14 cellular contexts compared by ENCODE assay signal in the genomic region with DNA sequence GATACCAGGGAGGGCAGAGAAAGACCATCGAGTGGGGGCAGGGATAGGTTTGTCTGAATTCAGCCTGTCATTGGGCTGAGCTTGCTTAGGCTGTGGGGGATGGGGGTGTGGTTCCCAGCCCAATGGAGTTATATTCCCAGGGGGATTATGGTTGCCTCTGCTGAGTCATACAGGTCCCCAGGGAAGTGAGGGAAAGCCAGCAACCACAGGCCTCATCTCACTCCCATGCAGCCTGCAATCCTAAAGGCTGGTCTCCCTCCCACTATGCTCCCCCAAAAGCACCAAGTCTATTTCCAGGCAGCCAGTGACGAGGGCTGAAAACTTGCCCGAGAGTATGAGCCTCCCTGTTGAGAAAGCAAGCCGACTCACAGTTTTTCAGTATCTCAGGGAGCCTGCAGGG. TPM values are rescaled to one million over a fixed set of nuclear protein-coding genes. Genes with fewer than 3 reads are reported as not detected.
DNase-seq lines count a peak whose midpoint lies in the region; ATAC-seq, FAIRE-seq and TF ChIP-seq lines count a peak whose summit lies in the region.
"Had no signal": no experiment of that assay in that cellular context is flagged by ENCODE, and none has a peak within 500 bp of the region (broad histone marks: within the 10 kb centered on the region; RNA-seq: fewer than 3 reads in every experiment).

No MANE protein-coding gene starts in this region.

- H3K18ac ChIP-seq in neuronal stem cell (ENCODE audit: low read length): peak overlapping the region; percentile 7

- H2BK120ac ChIP-seq in neuronal stem cell (ENCODE audit: low read depth, low read length): no peak overlapping the region

- POLR2A ChIA-PET in K562 (lab: Yijun Ruan, JAX): no interaction called here
- POLR2A ChIA-PET in CD4-positive, alpha-beta T cell (lab: Charles Lee): no interaction called here

- H3K4me1 ChIP-seq in K562 (replicated peaks in 1 of 2; ENCODE audit: control insufficient read depth in 2 of 2, insufficient read depth in 2 of 2, low read length in 2 of 2): no peaks in the 10 kb centered on the region
- peaks cover 0 to 5% of the 10 kb centered on the region in 2 donors for H3K4me1 ChIP-seq in neuronal stem cell (ENCODE audit: control insufficient read depth in 2 of 2, insufficient read depth in 1 of 2, low read depth in 1 of 2, low read length in 2 of 2)
- H3K4me1 ChIP-seq in thyroid gland: no peaks in the 10 kb centered on the region

- no peaks in the 10 kb centered on the region for H3K9me1 ChIP-seq in K562 (ENCODE audit: control insufficient read depth, insufficient read depth, low read length)

- H3K9ac ChIP-seq in K562 (ENCODE audit: insufficient read depth in 1 of 2, low read depth in 2 of 2, low read length in 2 of 2) (no peak overlapping the region), neuronal stem cell (ENCODE audit: low read depth, low read length, poor library complexity) (no peak overlapping the region)

- H3K9me3 ChIP-seq in MG63 (no peaks in the 10 kb centered on the region), K562 (replicated peaks; ENCODE audit: control insufficient read depth, insufficient read depth, low read depth, low read length) (no peaks in the 10 kb centered on the region), neuronal stem cell (replicated peaks in 1 of 2; ENCODE audit: control insufficient read depth in 2 of 2, insufficient read depth in 1 of 2, low read depth in 1 of 2, low read length in 2 of 2) (no peaks in the 10 kb centered on the region), thyroid gland (no peaks in the 10 kb centered on the region)
- H3K9me3 ChIP-seq in CD4-positive, alpha-beta T cell (ENCODE audit: control insufficient read depth, low read length): no peaks in the 10 kb centered on the region

- no peak for TF ChIP-seq EP300 in K562 (IDR thresholded peaks at IDR 0.05; ENCODE audit: low read length)

- TF ChIP-seq RAD21 in K562 (CRISPR knock-in tag; conservative IDR thresholded peaks at IDR 0.05 in 1 of 2, IDR thresholded peaks at IDR 0.05 in 1 of 2): no peak

- H3K9me3 Mint-ChIP-seq in CD4-positive, alpha-beta T cell: no peaks in the 10 kb centered on the region

- CTCF ChIA-PET in K562 (lab: Yijun Ruan, JAX; ENCODE audit: low intra/inter-chr PET ratio): no interaction called here
- CTCF ChIA-PET in CD4-positive, alpha-beta T cell (lab: Charles Lee): no interaction called here

- H3K36me3 ChIP-seq in MG63 (no peaks in the 10 kb centered on the region), K562 (ENCODE audit: control insufficient read depth, insufficient read depth, low read length) (no peaks in the 10 kb centered on the region), neuronal stem cell (replicated peaks in 1 of 2; ENCODE audit: control insufficient read depth in 2 of 2, insufficient read depth in 2 of 2, low read length in 2 of 2) (no peaks in the 10 kb centered on the region), thyroid gland (no peaks in the 10 kb centered on the region)

- H3K27ac ChIP-seq in K562 (ENCODE audit: extremely low read depth, low read depth, low read length): no peak overlapping the region
- H3K27ac ChIP-seq in neuronal stem cell (replicated peaks; ENCODE audit: low read length): peak overlapping the region; percentile 49
- no peak overlapping the region for H3K27ac ChIP-seq in CD4-positive, alpha-beta T cell (ENCODE audit: low read depth, low read length)
- H3K27ac ChIP-seq in thyroid gland: no peak overlapping the region
- H3K27ac ChIP-seq: dorsolateral prefrontal cortex had no signal

- no peak overlapping the region for H3K4ac ChIP-seq in neuronal stem cell (ENCODE audit: low read length)

- 0 out of 2 replicates have a peak overlapping the region, but pooled peaks have one; percentile 55 for H2AFZ ChIP-seq in K562 (ENCODE audit: low read depth, low read length)
- no peak overlapping the region for H2AFZ ChIP-seq in neuronal stem cell (ENCODE audit: low read length)

- DNase-seq in GM04504 (ENCODE audit: low read depth) (peak; percentile 32), MG63 (peak; percentile 32), K562 (ENCODE audit: extremely low read depth in 1 of 4, low spot score in 3 of 4) (no peak), neuronal stem cell (ENCODE audit: low spot score) (peak; percentile 14), posterior vena cava (ENCODE audit: low spot score) (no peak), thyroid gland (no peak), cerebellar nuclear complex (lab: John Stamatoyannopoulos, UW) (no peak)
- DNase-seq in CD4-positive, alpha-beta T cell: no peak
- DNase-seq: dorsolateral prefrontal cortex; NCI-H2029; stimulated activated CD8-positive, alpha-beta memory T cell treated with anti-CD3 and anti-CD28 coated beads, Interleukin-4, amount 100 ng/mL, for 48 hours; T-helper 17 cell had no signal

- H3K36me3 Mint-ChIP-seq in CD4-positive, alpha-beta T cell (ENCODE audit: low read depth): no peaks in the 10 kb centered on the region

- no peaks in the 10 kb centered on the region for H3K27me3 Mint-ChIP-seq in CD4-positive, alpha-beta T cell
- H3K27me3 Mint-ChIP-seq: T-helper 17 cell had no signal

- no peak for ATAC-seq in K562
- ATAC-seq in CD4-positive, alpha-beta T cell (ENCODE audit: poor library complexity): no peak
- ATAC-seq: T-helper 17 cell had no signal

- no peak overlapping the region for H3K4me3 Mint-ChIP-seq in CD4-positive, alpha-beta T cell
- H3K4me3 Mint-ChIP-seq: T-helper 17 cell had no signal

- no peak overlapping the region for H3K4me3 ChIP-seq in MG63
- no peak overlapping the region for H3K4me3 ChIP-seq in K562
- H3K4me3 ChIP-seq in neuronal stem cell (ENCODE audit: low read length in 2 of 2): no peak overlapping the region
- no peak overlapping the region for H3K4me3 ChIP-seq in thyroid gland (replicated peaks in 1 of 3)
- H3K4me3 ChIP-seq: dorsolateral prefrontal cortex had no signal

- intact Hi-C loops in K562 (cut with micrococcal nuclease): no loop called here
- intact Hi-C loops in posterior vena cava (cut with DNase I): no loop called here
- intact Hi-C loops in CD4-positive, alpha-beta T cell (cut with DNase I, micrococcal nuclease): no loop called here
- intact Hi-C loops in thyroid gland (cut with DNase I): no loop called here

- no peak overlapping the region for H4K8ac ChIP-seq in neuronal stem cell (ENCODE audit: low read depth, low read length)

- no peak overlapping the region for H3K4me2 ChIP-seq in K562 (ENCODE audit: insufficient read depth, low read length)
- H3K4me2 ChIP-seq in neuronal stem cell (ENCODE audit: insufficient read depth, low read length, poor library complexity, severe bottlenecking): no peak overlapping the region

- no peaks in the 10 kb centered on the region for H3K4me1 Mint-ChIP-seq in CD4-positive, alpha-beta T cell (ENCODE audit: low read depth)
- H3K4me1 Mint-ChIP-seq: T-helper 17 cell had no signal

- in situ Hi-C loops in K562 (cut with MboI): no loop called here

- H3K79me2 ChIP-seq in K562 (ENCODE audit: control insufficient read depth, insufficient read depth, low read length): no peaks in the 10 kb centered on the region

- H2BK12ac ChIP-seq in neuronal stem cell (ENCODE audit: low read length): no peak overlapping the region

- no peaks in the 10 kb centered on the region for H3K79me1 ChIP-seq in neuronal stem cell (ENCODE audit: low read depth, low read length)

- H2AK5ac ChIP-seq in neuronal stem cell (ENCODE audit: low read depth, low read length): no peak overlapping the region

- peak overlapping the region; percentile 39 for H2BK5ac ChIP-seq in neuronal stem cell (ENCODE audit: low read length)

- no peak overlapping the region for H4K91ac ChIP-seq in neuronal stem cell (ENCODE audit: low read depth, low read length, poor library complexity)

- FAIRE-seq in K562 (lab: Jason Lieb, UNC): no peak
- FAIRE-seq: GM19239 had no signal

- no peak overlapping the region for H3K14ac ChIP-seq in neuronal stem cell (ENCODE audit: low read length)

- no TSS peak for BruUV-seq in K562 (replicated peaks; lab: Mats Ljungman, UMichigan)

- TF ChIP-seq CTCF in K562 (IDR thresholded peaks at IDR 0.05 in 2 of 3, conservative IDR thresholded peaks at IDR 0.05 in 1 of 3; ENCODE audit: insufficient read depth in 2 of 3, low read depth in 1 of 3, low read length in 3 of 3) (no peak), thyroid gland (IDR thresholded peaks at IDR 0.05) (no peak)
- TF ChIP-seq CTCF in CD4-positive, alpha-beta T cell (IDR thresholded peaks at IDR 0.05): no peak

- H2BK15ac ChIP-seq in neuronal stem cell (ENCODE audit: low read length): peak overlapping the region; percentile 55

- no peak overlapping the region for H3K23ac ChIP-seq in neuronal stem cell (ENCODE audit: low read depth, low read length, poor library complexity)

- H4K20me1 ChIP-seq in K562 (replicated peaks; ENCODE audit: control insufficient read depth, insufficient read depth, low read length): no peaks in the 10 kb centered on the region

- WGBS in K562 (ENCODE audit: insufficient coverage, low coverage, missing lambda C conversion rate): 8% methylated on average over 4 of the region's 4 CpGs
- WGBS in neuronal stem cell (ENCODE audit: extremely low coverage in 2 of 2, insufficient read length in 2 of 2, insufficient replicate concordance in 1 of 2), 2 donors: no CpG with 5 or more reads among the region's 4 CpGs
- WGBS in thyroid gland, 2 donors: 54 to 70% methylated on average over 3 to 4 of the region's 4 CpGs

- TF ChIP-seq POLR2A in K562 (conservative IDR thresholded peaks at IDR 0.05): no peak
- no peak for TF ChIP-seq POLR2A in thyroid gland (IDR thresholded peaks at IDR 0.05)

- no peaks in the 10 kb centered on the region for H3K27me3 ChIP-seq in MG63
- H3K27me3 ChIP-seq in K562 (ENCODE audit: control insufficient read depth in 2 of 2, insufficient read depth in 2 of 2, low read length in 2 of 2): no peaks in the 10 kb centered on the region
- no peaks in the 10 kb centered on the region for H3K27me3 ChIP-seq in neuronal stem cell (ENCODE audit: control insufficient read depth in 3 of 3, insufficient read depth in 3 of 3, low read depth in 1 of 3, low read length in 3 of 3)
- no peaks in the 10 kb centered on the region for H3K27me3 ChIP-seq in CD4-positive, alpha-beta T cell (ENCODE audit: control insufficient read depth, insufficient read depth, low read length)
- no peaks in the 10 kb centered on the region for H3K27me3 ChIP-seq in thyroid gland
- H3K27me3 ChIP-seq: dorsolateral prefrontal cortex had no signal

- H3K27ac Mint-ChIP-seq in CD4-positive, alpha-beta T cell: no peak overlapping the region
- H3K27ac Mint-ChIP-seq: T-helper 17 cell had no signal

RNA-seq across cellular contexts. Expression of a gene that starts 39.3 kb away (rescaled TPM):
- total RNA-seq in MG63 (2014; rRNA removed; shearing (Covaris generic); ENCODE audit: low replicate concordance): not detected in 2 replicates
- total RNA-seq in K562 (2011; cell fraction: chromatin; rRNA removed; ENCODE audit: low replicate concordance): not detected in 2 replicates
- total RNA-seq in K562 (2011; cell fraction: nucleolus; rRNA removed): not detected in 2 replicates
- total RNA-seq in K562 (2011; cell fraction: nucleoplasm; rRNA removed): not detected in 2 replicates
- total RNA-seq in K562 (2014; rRNA removed) (not detected in 2 replicates), K562 (2014; rRNA removed; fragmentation: Illumina TruSeq; extraction: Trizol) (0.06 TPM in 1 of 2 replicates, not detected in the other), K562 (2015; rRNA removed; fragmentation: Illumina TruSeq; extraction: Trizol) (not detected in 2 replicates), K562 (2021) (0.07 TPM in 1 of 2 replicates, not detected in the other), posterior vena cava (not detected), thyroid gland (not detected)
- polyA plus RNA-seq in K562 (2011; rRNA removed) (not detected in 2 replicates), K562 (2014; fragmentation: Illumina TruSeq; extraction: Trizol) (not detected in 2 replicates), K562 (2014; fragmentation: Nextera tagmentation; extraction: Ambion mirVana) (under 1 TPM; 0.10 to 0.15 TPM), K562 (2014; rRNA removed) (0.13 TPM in 1 of 2 replicates, not detected in the other)
- polyA plus RNA-seq in K562 (2011; cell fraction: cytosol; rRNA removed): not detected in 2 replicates
- polyA plus RNA-seq in K562 (2011; cell fraction: nucleus; rRNA removed): not detected in 2 replicates
- polyA plus RNA-seq in K562 (2012): 0.06 and 0.10 TPM in 2 replicates
- 0.11 TPM in 1 of 2 replicates, not detected in the other for polyA minus RNA-seq in K562 (2011; rRNA and poly(A)+ RNA removed)
- polyA minus RNA-seq in K562 (2011; cell fraction: cytosol; rRNA and poly(A)+ RNA removed): not detected in 2 replicates
- polyA minus RNA-seq in K562 (2011; cell fraction: nucleus; rRNA and poly(A)+ RNA removed): not detected in 2 replicates
- polyA plus RNA-seq in neuronal stem cell (2013, experiment 1 of 2): not detected
- polyA plus RNA-seq in neuronal stem cell (2013, experiment 2 of 2): not detected
- total RNA-seq in CD4-positive, alpha-beta T cell: not detected
- total RNA-seq: pulmonary artery endothelial cell, T-helper 17 cell had no signal

Comparison
In these comparisons a context has a peak if more than half of its experiments do, and no peak if none do; other contexts are left out.
1. DNase-seq: peak in GM04504 (single experiment), MG63 (single experiment) and neuronal stem cell (single experiment); none in K562 (0 of 4), posterior vena cava (single experiment), CD4-positive, alpha-beta T cell (0 of 10), thyroid gland (0 of 2) and cerebellar nuclear complex (0 of 2).